Comparison of ENCODE assay signal across 9 cellular contexts in the genomic region with DNA sequence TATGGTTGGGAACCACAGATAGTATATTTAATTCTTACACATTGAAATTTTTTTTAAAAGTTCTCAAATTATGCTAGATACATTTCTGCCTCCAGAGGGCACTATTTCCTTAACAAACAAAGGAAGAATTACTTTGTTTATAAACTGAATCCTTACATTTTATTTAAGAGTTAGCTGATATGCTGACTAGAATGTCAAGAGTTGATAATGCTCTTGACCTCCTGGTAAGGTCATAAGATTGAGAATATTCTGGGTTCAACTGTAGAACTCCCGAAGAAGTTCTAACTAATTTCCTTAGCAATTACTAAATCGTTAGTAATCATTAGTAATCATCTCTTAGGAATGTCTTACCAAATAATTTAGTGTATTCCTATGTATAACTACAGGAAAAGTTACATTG.
A peak's percentile ranks its signal among the peaks of the same experiment; 100 is the strongest.
DNase-seq lines count a peak whose midpoint lies in the region; ATAC-seq, FAIRE-seq and TF ChIP-seq lines count a peak whose summit lies in the region.
"Had no signal": no experiment of that assay in that cellular context is flagged by ENCODE, and none has a peak within 500 bp of the region (broad histone marks: within the 10 kb centered on the region; RNA-seq: fewer than 3 reads in every experiment).

No MANE protein-coding gene starts in this region.

- H3K9me3 Mint-ChIP-seq in astrocyte (ENCODE audit: unreplicated experiment), result no peaks in the 10 kb centered on the region
- no peaks in the 10 kb centered on the region for H3K9me3 Mint-ChIP-seq in activated naive CD4-positive, alpha-beta T cell treated with anti-CD3 and anti-CD28 coated beads for 36 hours
- H3K9me3 Mint-ChIP-seq in stimulated activated naive CD8-positive, alpha-beta T cell treated with anti-CD3 and anti-CD28 coated beads, Interleukin-15, amount 100 ng/mL, for 72 hours, result no peaks in the 10 kb centered on the region

- FAIRE-seq in astrocyte (lab: Jason Lieb, UNC), result no peak

- H3K9me3 ChIP-seq in Loucy (ENCODE audit: insufficient read depth, low read depth, low read length) (no peaks in the 10 kb centered on the region), astrocyte (ENCODE audit: insufficient read depth, low read depth, low read length) (no peaks in the 10 kb centered on the region)
- H3K9me3 ChIP-seq: BLaER1 had no signal

- H3K4me1 Mint-ChIP-seq in astrocyte (ENCODE audit: low read depth, unreplicated experiment), result no peaks in the 10 kb centered on the region
- H3K4me1 Mint-ChIP-seq in activated naive CD4-positive, alpha-beta T cell treated with anti-CD3 and anti-CD28 coated beads for 36 hours (ENCODE audit: low read depth), result no peaks in the 10 kb centered on the region
- no peaks in the 10 kb centered on the region for H3K4me1 Mint-ChIP-seq in stimulated activated naive CD8-positive, alpha-beta T cell treated with anti-CD3 and anti-CD28 coated beads, Interleukin-15, amount 100 ng/mL, for 72 hours

- H3F3A ChIP-seq in Loucy (ENCODE audit: low read depth), result no peaks in the 10 kb centered on the region

- DNase-seq in NCI-H1092 (lab: John Stamatoyannopoulos, UW) (peak; percentile 17), NCI-H1092 treated with DMSO at 0.1 percent for 48 hours (lab: John Stamatoyannopoulos, UW) (no peak), astrocyte (ENCODE audit: low read depth) (peak; percentile 37), kidney epithelial cell (ENCODE audit: low read depth) (peak; percentile 26)
- no peak for DNase-seq in activated naive CD4-positive, alpha-beta T cell treated with anti-CD3 and anti-CD28 coated beads for 36 hours
- DNase-seq in stimulated activated naive CD8-positive, alpha-beta T cell treated with anti-CD3 and anti-CD28 coated beads, Interleukin-15, amount 100 ng/mL, for 72 hours, result no peak

- no peak overlapping the region for H2AFZ ChIP-seq in Loucy (ENCODE audit: low read length)
- H2AFZ ChIP-seq in astrocyte (ENCODE audit: low read depth, low read length), result peak overlapping the region; percentile 22

- H3K27me3 Mint-ChIP-seq in astrocyte (ENCODE audit: low read depth, unreplicated experiment), result no peaks in the 10 kb centered on the region
- no peaks in the 10 kb centered on the region for H3K27me3 Mint-ChIP-seq in activated naive CD4-positive, alpha-beta T cell treated with anti-CD3 and anti-CD28 coated beads for 36 hours (ENCODE audit: low read depth)
- H3K27me3 Mint-ChIP-seq in stimulated activated naive CD8-positive, alpha-beta T cell treated with anti-CD3 and anti-CD28 coated beads, Interleukin-15, amount 100 ng/mL, for 72 hours, result no peaks in the 10 kb centered on the region

- intact Hi-C loops in activated naive CD4-positive, alpha-beta T cell treated with anti-CD3 and anti-CD28 coated beads for 36 hours (cut with micrococcal nuclease), result loop anchor here (1.0 to 5.0 kb wide), 6 partner anchors 37 to 387 kb away; no protein-coding TSS in a partner anchor

- H3K36me3 ChIP-seq in Loucy (ENCODE audit: insufficient read depth, low read length), result no peaks in the 10 kb centered on the region
- H3K36me3 ChIP-seq in astrocyte (ENCODE audit: insufficient read depth, low read length), result no peaks in the 10 kb centered on the region
- no peaks in the 10 kb centered on the region for H3K36me3 ChIP-seq in kidney epithelial cell (ENCODE audit: control insufficient read depth, insufficient read depth, low read length)
- H3K36me3 ChIP-seq: BLaER1 had no signal

- no peak for ATAC-seq in stimulated activated naive CD8-positive, alpha-beta T cell treated with anti-CD3 and anti-CD28 coated beads, Interleukin-15, amount 100 ng/mL, for 72 hours
- ATAC-seq in HG02642 (IDR thresholded peaks at IDR 0.05; ENCODE audit: poor library complexity, unreplicated experiment), result no peak

- TF ChIP-seq CTCF in Loucy (conservative IDR thresholded peaks at IDR 0.05; ENCODE audit: low read length) (peak; percentile 81), astrocyte (IDR thresholded peaks at IDR 0.05; ENCODE audit: insufficient read depth, low read depth, low read length) (peak; percentile 57), kidney epithelial cell (IDR thresholded peaks at IDR 0.05; ENCODE audit: insufficient read depth, low read length, poor library complexity, severe bottlenecking) (peak; percentile 38)

- H3K4me2 ChIP-seq in Loucy (ENCODE audit: low read depth, low read length, poor library complexity, severe bottlenecking) (no peak overlapping the region), astrocyte (ENCODE audit: low read length) (peak overlapping the region; percentile 53)
- H3K4me2 ChIP-seq: BLaER1 had no signal

- H3K9ac ChIP-seq in Loucy (ENCODE audit: low read depth, low read length, poor library complexity, severe bottlenecking), result no peak overlapping the region
- peak overlapping the region; percentile 34 for H3K9ac ChIP-seq in astrocyte (ENCODE audit: low read length)
- H3K9ac ChIP-seq: BLaER1 had no signal

- H3K27ac ChIP-seq in astrocyte (ENCODE audit: low read depth, low read length), result peak overlapping the region; percentile 33
- H3K27ac ChIP-seq: BLaER1 had no signal

- H3K4me3 ChIP-seq in Loucy (ENCODE audit: low read length, poor library complexity, severe bottlenecking), result no peak overlapping the region
- H3K4me3 ChIP-seq in astrocyte (ENCODE audit: insufficient read depth, low read depth, low read length), result no peak overlapping the region
- H3K4me3 ChIP-seq in kidney epithelial cell (ENCODE audit: low read depth, low read length), result no peak overlapping the region
- H3K4me3 ChIP-seq: BLaER1 had no signal

- no peak overlapping the region for H3K4me3 Mint-ChIP-seq in astrocyte (ENCODE audit: unreplicated experiment)
- H3K4me3 Mint-ChIP-seq in activated naive CD4-positive, alpha-beta T cell treated with anti-CD3 and anti-CD28 coated beads for 36 hours, result no peak overlapping the region
- H3K4me3 Mint-ChIP-seq in stimulated activated naive CD8-positive, alpha-beta T cell treated with anti-CD3 and anti-CD28 coated beads, Interleukin-15, amount 100 ng/mL, for 72 hours, result no peak overlapping the region

- H3K9me2 ChIP-seq in Loucy (replicated peaks; ENCODE audit: low read depth, low read length), result no peaks in the 10 kb centered on the region

- H3K27ac Mint-ChIP-seq in astrocyte (ENCODE audit: unreplicated experiment), result no peak overlapping the region
- no peak overlapping the region for H3K27ac Mint-ChIP-seq in activated naive CD4-positive, alpha-beta T cell treated with anti-CD3 and anti-CD28 coated beads for 36 hours
- H3K27ac Mint-ChIP-seq in stimulated activated naive CD8-positive, alpha-beta T cell treated with anti-CD3 and anti-CD28 coated beads, Interleukin-15, amount 100 ng/mL, for 72 hours, result no peak overlapping the region

- CTCF ChIA-PET in activated naive CD4-positive, alpha-beta T cell treated with anti-CD3 and anti-CD28 coated beads for 36 hours (lab: Charles Lee), result interaction anchor here (0.6 to 2.5 kb wide), 18 partner anchors 8 to 388 kb away, joined by 3 to 11 read pairs (median 4); no protein-coding TSS in a partner anchor

- H3K4me1 ChIP-seq in Loucy (ENCODE audit: insufficient read depth, low read length, poor library complexity, severe bottlenecking) (no peaks in the 10 kb centered on the region), astrocyte (ENCODE audit: insufficient read depth, low read length) (no peaks in the 10 kb centered on the region)
- H3K4me1 ChIP-seq: BLaER1 had no signal

- H4K20me1 ChIP-seq in Loucy (ENCODE audit: insufficient read depth, low read length, poor library complexity, severe bottlenecking) (no peaks in the 10 kb centered on the region), astrocyte (ENCODE audit: insufficient read depth, low read length) (no peaks in the 10 kb centered on the region)
- H4K20me1 ChIP-seq: BLaER1 had no signal

- H3K27me3 ChIP-seq in Loucy (ENCODE audit: insufficient read depth, low read length, poor library complexity, severe bottlenecking) (no peaks in the 10 kb centered on the region), astrocyte (ENCODE audit: insufficient read depth, low read length) (no peaks in the 10 kb centered on the region), kidney epithelial cell (ENCODE audit: control insufficient read depth, insufficient read depth, low read length) (no peaks in the 10 kb centered on the region)
- H3K27me3 ChIP-seq: BLaER1 had no signal

- H3K79me2 ChIP-seq in Loucy (ENCODE audit: insufficient read depth, low read length) (no peaks in the 10 kb centered on the region), astrocyte (ENCODE audit: insufficient read depth, low read length) (no peaks in the 10 kb centered on the region)

- H3K36me3 Mint-ChIP-seq in astrocyte (ENCODE audit: low read depth, unreplicated experiment), result no peaks in the 10 kb centered on the region
- H3K36me3 Mint-ChIP-seq in activated naive CD4-positive, alpha-beta T cell treated with anti-CD3 and anti-CD28 coated beads for 36 hours (ENCODE audit: low read depth), result peaks cover 3% of the 10 kb centered on the region

Comparison
In these comparisons a context has a peak if more than half of its experiments do, and no peak if none do; other contexts are left out.
1. DNase-seq: peak in NCI-H1092 (single experiment), astrocyte (single experiment) and kidney epithelial cell (single experiment); none in NCI-H1092 treated with DMSO at 0.1 percent for 48 hours (single experiment), activated naive CD4-positive, alpha-beta T cell treated with anti-CD3 and anti-CD28 coated beads for 36 hours (single experiment) and stimulated activated naive CD8-positive, alpha-beta T cell treated with anti-CD3 and anti-CD28 coated beads, Interleukin-15, amount 100 ng/mL, for 72 hours (0 of 2).
2. Peak in every context shown above with its lines, with median percentiles within 50 percentile points of each other: CTCF ChIP-seq.